13 cellular contexts compared by ENCODE assay signal in the genomic region with DNA sequence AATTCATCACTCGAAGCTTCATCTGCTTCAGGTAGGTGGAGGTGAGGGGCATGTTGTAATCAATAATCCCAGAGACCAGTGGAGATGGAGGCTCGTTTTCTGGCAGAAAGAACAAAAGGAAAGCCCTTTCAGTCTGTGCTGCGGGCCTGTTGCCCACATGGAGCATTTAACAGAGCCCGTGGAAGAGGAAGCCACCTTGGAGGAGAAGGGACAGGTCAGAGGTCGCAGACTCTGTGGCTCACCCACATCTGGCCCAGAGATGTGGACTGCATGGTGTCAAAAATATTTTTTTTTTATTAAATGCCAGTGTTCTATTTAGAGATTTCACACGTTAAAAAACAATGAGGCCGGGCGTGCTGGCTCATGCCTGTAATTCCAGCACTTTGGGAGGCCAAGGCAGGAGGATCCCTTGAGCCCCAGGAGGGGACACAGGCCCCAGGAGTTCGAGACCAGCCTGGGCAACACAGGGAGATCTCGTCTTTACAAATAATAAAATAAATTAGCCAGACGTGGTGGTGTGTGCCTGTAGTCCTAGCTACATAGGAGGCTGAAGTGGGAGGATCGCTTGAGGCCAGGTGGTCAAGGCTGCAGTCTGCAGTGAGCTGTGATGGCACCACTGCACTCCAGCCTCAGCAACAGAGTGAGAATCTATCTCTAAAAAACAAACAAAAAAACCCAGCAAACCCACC.
DNase-seq lines count a peak whose midpoint lies in the region; ATAC-seq lines count a peak whose summit lies in the region.
"Had no signal": no experiment of that assay in that cellular context is flagged by ENCODE, and none has a peak within 500 bp of the region (broad histone marks: within the 10 kb centered on the region; RNA-seq: fewer than 3 reads in every experiment).

No MANE protein-coding gene starts in this region.

- peak overlapping the region; percentile 94 for H3K27ac Mint-ChIP-seq in stimulated activated naive CD8-positive, alpha-beta T cell treated with anti-CD3 and anti-CD28 coated beads, Interleukin-15, Interleukin-2, amounts not matched to agents 100 ng/mL and 50 ng/mL, for 24 hours
- peak overlapping the region; percentile 79 for H3K27ac Mint-ChIP-seq in activated naive CD8-positive, alpha-beta T cell treated with anti-CD3 and anti-CD28 coated beads, Interleukin-2, amount 50 U/mL, for 24 hours

- peaks cover 12% of the 10 kb centered on the region for H3K4me1 ChIP-seq in mucosa of stomach (ENCODE audit: control insufficient read depth, insufficient read depth, low read length)

- peak overlapping the region; percentile 79 for H3K4me3 Mint-ChIP-seq in stimulated activated naive CD8-positive, alpha-beta T cell treated with anti-CD3 and anti-CD28 coated beads, Interleukin-15, Interleukin-2, amounts not matched to agents 100 ng/mL and 50 ng/mL, for 24 hours
- peak overlapping the region; percentile 76 for H3K4me3 Mint-ChIP-seq in activated naive CD8-positive, alpha-beta T cell treated with anti-CD3 and anti-CD28 coated beads, Interleukin-2, amount 50 U/mL, for 24 hours

- no peak for ATAC-seq in stimulated activated naive CD8-positive, alpha-beta T cell treated with anti-CD3 and anti-CD28 coated beads, Interleukin-15, Interleukin-2, amounts not matched to agents 100 U/mL and 50 U/mL, for 24 hours
- ATAC-seq in activated naive CD8-positive, alpha-beta T cell treated with anti-CD3 and anti-CD28 coated beads, Interleukin-2, amount 50 U/mL, for 24 hours: no peak
- ATAC-seq in HG03097 (IDR thresholded peaks at IDR 0.05; ENCODE audit: low FRiP score, unreplicated experiment): no peak
- ATAC-seq: HCT116, Panc1 had no signal

- H3K9me3 ChIP-seq in mucosa of stomach (ENCODE audit: control insufficient read depth, low read length): no peaks in the 10 kb centered on the region
- H3K9me3 ChIP-seq: esophagus muscularis mucosa had no signal

- H3K4me3 ChIP-seq in mucosa of stomach (ENCODE audit: low read length): no peak overlapping the region
- H3K4me3 ChIP-seq: esophagus muscularis mucosa had no signal

- H3K9ac ChIP-seq in mucosa of stomach (ENCODE audit: low read length): peak overlapping the region; percentile 22

- no peaks in the 10 kb centered on the region for H3K27me3 ChIP-seq in mucosa of stomach (ENCODE audit: control insufficient read depth, insufficient read depth, low read length)
- H3K27me3 ChIP-seq: esophagus muscularis mucosa had no signal

- DNase-seq in stimulated activated naive CD8-positive, alpha-beta T cell treated with anti-CD3 and anti-CD28 coated beads, Interleukin-15, Interleukin-2, amounts not matched to agents 100 U/mL and 50 U/mL, for 24 hours: no peak
- DNase-seq in activated naive CD8-positive, alpha-beta T cell treated with anti-CD3 and anti-CD28 coated beads, Interleukin-2, amount 50 U/mL, for 24 hours: no peak
- no peak for DNase-seq in COR-L47 (lab: John Stamatoyannopoulos, UW)
- DNase-seq in SW 1271 (lab: John Stamatoyannopoulos, UW): no peak
- DNase-seq in T-helper 9 cell: no peak
- DNase-seq: EL, NCI-H510A had no signal

- peaks cover 13% of the 10 kb centered on the region for H3K36me3 Mint-ChIP-seq in stimulated activated naive CD8-positive, alpha-beta T cell treated with anti-CD3 and anti-CD28 coated beads, Interleukin-15, Interleukin-2, amounts not matched to agents 100 ng/mL and 50 ng/mL, for 24 hours (ENCODE audit: low read depth)
- H3K36me3 Mint-ChIP-seq in activated naive CD8-positive, alpha-beta T cell treated with anti-CD3 and anti-CD28 coated beads, Interleukin-2, amount 50 U/mL, for 24 hours (ENCODE audit: low read depth): peaks cover 14% of the 10 kb centered on the region

- no peaks in the 10 kb centered on the region for H3K9me3 Mint-ChIP-seq in stimulated activated naive CD8-positive, alpha-beta T cell treated with anti-CD3 and anti-CD28 coated beads, Interleukin-15, Interleukin-2, amounts not matched to agents 100 ng/mL and 50 ng/mL, for 24 hours
- H3K9me3 Mint-ChIP-seq in activated naive CD8-positive, alpha-beta T cell treated with anti-CD3 and anti-CD28 coated beads, Interleukin-2, amount 50 U/mL, for 24 hours: no peaks in the 10 kb centered on the region

- H3K27me3 Mint-ChIP-seq in stimulated activated naive CD8-positive, alpha-beta T cell treated with anti-CD3 and anti-CD28 coated beads, Interleukin-15, Interleukin-2, amounts not matched to agents 100 ng/mL and 50 ng/mL, for 24 hours: no peaks in the 10 kb centered on the region
- H3K27me3 Mint-ChIP-seq in activated naive CD8-positive, alpha-beta T cell treated with anti-CD3 and anti-CD28 coated beads, Interleukin-2, amount 50 U/mL, for 24 hours: no peaks in the 10 kb centered on the region

- no peaks in the 10 kb centered on the region for H3K36me3 ChIP-seq in mucosa of stomach (ENCODE audit: control insufficient read depth, insufficient read depth, low read length)
- H3K36me3 ChIP-seq: esophagus muscularis mucosa had no signal

- H3K4me1 Mint-ChIP-seq in stimulated activated naive CD8-positive, alpha-beta T cell treated with anti-CD3 and anti-CD28 coated beads, Interleukin-15, Interleukin-2, amounts not matched to agents 100 ng/mL and 50 ng/mL, for 24 hours (ENCODE audit: low read depth): peaks cover 94% of the 10 kb centered on the region
- peaks cover 90% of the 10 kb centered on the region for H3K4me1 Mint-ChIP-seq in activated naive CD8-positive, alpha-beta T cell treated with anti-CD3 and anti-CD28 coated beads, Interleukin-2, amount 50 U/mL, for 24 hours
